In the genomic region with DNA sequence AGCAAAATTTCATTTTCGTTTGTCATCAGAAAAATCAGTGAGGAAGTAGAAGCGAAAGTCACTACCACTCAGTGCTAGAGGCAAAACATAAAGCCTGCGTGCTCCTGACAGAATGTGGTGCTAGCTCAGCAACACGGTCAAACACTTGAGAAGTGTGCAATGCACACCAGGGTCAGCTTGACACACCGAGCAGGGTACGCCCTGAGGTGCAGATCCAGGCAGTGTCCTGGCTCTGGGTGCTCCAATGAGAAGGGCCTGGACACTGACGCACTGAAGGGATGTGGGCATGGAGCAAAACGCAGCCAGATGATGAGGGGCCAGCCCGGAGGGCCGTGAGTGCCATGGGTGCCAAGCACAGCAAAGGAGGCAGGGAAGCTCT, we compare ENCODE assay signal across 8 cellular contexts. TPM values are rescaled to one million over a fixed set of nuclear protein-coding genes. Genes with fewer than 3 reads are reported as not detected.
A peak's percentile ranks its signal among the peaks of the same experiment; 100 is the strongest.
DNase-seq lines count a peak whose midpoint lies in the region; ATAC-seq and TF ChIP-seq lines count a peak whose summit lies in the region.

No MANE protein-coding gene starts in this region.

- intact Hi-C loops in spleen (cut with DNase I; ENCODE audit: low total_unique reads) = no loop called here
- intact Hi-C loops in PC-3 (cut with micrococcal nuclease) = loop anchor here (2.0 to 10.0 kb wide), 2 partner anchors 38 to 326 kb away; a partner anchor contains a TSS

- no peak overlapping the region for H2AFZ ChIP-seq in PC-3 (ENCODE audit: low read length)

- no peak overlapping the region for H3K9ac ChIP-seq in PC-3 (ENCODE audit: low read length)

- H3K9me2 ChIP-seq in PC-3 (replicated peaks; ENCODE audit: low read length) = no peaks in the 10 kb centered on the region

- H3K36me3 ChIP-seq in spleen (peaks cover 0 to 92% (median 28%) of the 10 kb centered on the region in 6 donors), PC-3 (ENCODE audit: low read depth, low read length) (no peaks in the 10 kb centered on the region)

- POLR2A ChIA-PET in PC-3 (lab: Charles Lee; ENCODE audit: unreplicated experiment) = no interaction called here

- no TSS peak for BruUV-seq in PC-3 (replicated peaks; lab: Mats Ljungman, UMichigan)

- H3K27ac ChIP-seq in adipose tissue (ENCODE audit: low read depth, low read length) (peak overlapping the region; percentile 11), spleen (peak overlapping the region; percentile 76 to 100 (median 92)), PC-3 (ENCODE audit: low read length) (no peak overlapping the region)

- no peaks in the 10 kb centered on the region for H4K20me1 ChIP-seq in PC-3 (ENCODE audit: low read length)

- H3K27me3 ChIP-seq in spleen (replicated peaks in 1 of 7) (no peaks in the 10 kb centered on the region), PC-3 (ENCODE audit: low read length) (no peaks in the 10 kb centered on the region)

- H3K9me3 ChIP-seq in spleen (no peaks in the 10 kb centered on the region), PC-3 (ENCODE audit: low read length) (no peaks in the 10 kb centered on the region)

- 0 out of 2 replicates have a peak, but pooled peaks cover 1% of the 10 kb centered on the region for H3K79me2 ChIP-seq in PC-3 (ENCODE audit: low read length)

- TF ChIP-seq POLR2A in spleen (IDR thresholded peaks at IDR 0.05) = peak in 2 of 3 donors; percentile 26 to 32

- TF ChIP-seq CTCF in spleen (IDR thresholded peaks at IDR 0.05 in 8 of 11, conservative IDR thresholded peaks at IDR 0.05 in 3 of 11) (no peak), PC-3 (conservative IDR thresholded peaks at IDR 0.05; ENCODE audit: low read depth, low read length) (no peak)

- DNase-seq in CD1c-positive myeloid dendritic cell (ENCODE audit: extremely low spot score) (peak; percentile 71), spleen (peak; percentile 83), NCI-H2227 (lab: John Stamatoyannopoulos, UW; ENCODE audit: unreplicated experiment) (no peak), NCI-H1694 (lab: John Stamatoyannopoulos, UW) (no peak), PC-3 (no peak)

- no peaks in the 10 kb centered on the region for H3F3A ChIP-seq in PC-3 (ENCODE audit: low read length, unreplicated experiment)

- H3K4me3 ChIP-seq in spleen (peak overlapping the region in 6 of 8 donors; percentile 1 to 99 (median 21)), PC-3 (ENCODE audit: low read length) (no peak overlapping the region)

- ATAC-seq in GM19324 (IDR thresholded peaks at IDR 0.05; ENCODE audit: low FRiP score, unreplicated experiment) = peak; percentile 46
- peak; percentile 35 for ATAC-seq in HG03175 (IDR thresholded peaks at IDR 0.05; ENCODE audit: unreplicated experiment)
- no peak for ATAC-seq in PC-3

- H3K4me2 ChIP-seq in PC-3 (ENCODE audit: low read length) = no peak overlapping the region

- H3K4me1 ChIP-seq in spleen = peaks cover 30 to 86% (median 67%) of the 10 kb centered on the region in 6 donors
- H3K4me1 ChIP-seq in PC-3 (ENCODE audit: insufficient read depth, low read length) = peaks cover 10% of the 10 kb centered on the region

- CTCF ChIA-PET in PC-3 (lab: Charles Lee) = no interaction called here

- 76 to 92% (median 83%) methylated on average over 10 of the region's 10 CpGs for WGBS in adipose tissue, 3 donors
- 55 to 71% (median 63%) methylated on average over 10 of the region's 10 CpGs for WGBS in spleen, 5 donors

RNA-seq across cellular contexts. Expression of a gene that starts 5.9 kb away (rescaled TPM):
- 10 to 100 TPM; 20.5 to 36.9 (median 34.4) TPM for polyA plus RNA-seq in adipose tissue
- 100 to 1,000 TPM; 264 to 676 (median 373) TPM for total RNA-seq in spleen
- 100 to 1,000 TPM; 242 to 392 (median 245) TPM for polyA plus RNA-seq in spleen
- 51.8 and 77.4 TPM in 2 replicates for total RNA-seq in PC-3 (2014; rRNA removed)

RNA-seq across cellular contexts. Expression of a gene that starts 48.8 kb away (rescaled TPM):
- polyA plus RNA-seq in adipose tissue (1 to 10 TPM; 5.0 to 9.2 (median 6.2) TPM), spleen (10 to 100 TPM in 1 of 3 donors, 1 to 10 TPM in 2; 9.0 to 10.6 (median 9.0) TPM)
- total RNA-seq in spleen (10 to 100 TPM; 13.1 to 21.8 (median 17.7) TPM), PC-3 (2014; rRNA removed) (11.8 and 15.2 TPM in 2 replicates)

Comparison
In these comparisons a context has a peak if more than half of its experiments do, and no peak if none do; other contexts are left out.
1. DNase-seq: peak in CD1c-positive myeloid dendritic cell (single experiment) and spleen (single experiment); none in NCI-H2227 (single experiment), NCI-H1694 (single experiment) and PC-3 (single experiment).